8 cellular contexts compared by ENCODE assay signal in genomic region chr1:89762801-89763648, GRCh38. TPM values are rescaled to one million over a fixed set of nuclear protein-coding genes. Genes with fewer than 3 reads are reported as not detected.
DNase-seq lines count a peak whose midpoint lies in the region; ATAC-seq and TF ChIP-seq lines count a peak whose summit lies in the region.

No MANE protein-coding gene starts in this region.

- H3K79me2 ChIP-seq in Karpas-422 (ENCODE audit: low read length): no peaks in the 10 kb centered on the region

- intact Hi-C loops in testis (cut with DNase I; ENCODE audit: low total_unique reads): loop anchor here (5.0 kb wide), 1 partner anchor 281 kb away; no protein-coding TSS in a partner anchor

- in situ Hi-C loops in SK-MEL-5 (cut with HindIII; ENCODE audit: low pct_unique_long_range_greater_than_20kb, low sequenced_read_pairs): no loop called here

- DNase-seq in EL (peak; percentile 82), Karpas-422 (peak; percentile 91), SK-MEL-5 (ENCODE audit: low read depth, low spot score) (peak; percentile 75), glomerular visceral epithelial cell (ENCODE audit: extremely low spot score) (peak; percentile 80), omental fat pad (ENCODE audit: low spot score) (peak; percentile 61), testis (peak; percentile 92)
- peak; percentile 89 for DNase-seq in activated naive CD4-positive, alpha-beta T cell treated with anti-CD3 and anti-CD28 coated beads, Interleukin-2, amount 50 U/mL, for 16 hours

- H3K9me3 ChIP-seq in Karpas-422 (ENCODE audit: low read length) (no peaks in the 10 kb centered on the region), testis (no peaks in the 10 kb centered on the region)

- no peaks in the 10 kb centered on the region for H3K9me2 ChIP-seq in Karpas-422 (replicated peaks; ENCODE audit: insufficient read depth, low read length)

- H3K36me3 ChIP-seq in Karpas-422 (ENCODE audit: insufficient read depth, low read length) (no peaks in the 10 kb centered on the region), testis (ENCODE audit: low read depth, missing control alignments) (no peaks in the 10 kb centered on the region)

- H3K27ac ChIP-seq in Karpas-422 (ENCODE audit: low read length): no peak overlapping the region
- peak overlapping the region in 1 of 2 donors; percentile 21 for H3K27ac ChIP-seq in testis

- H4K20me1 ChIP-seq in Karpas-422 (ENCODE audit: insufficient read depth, low read depth, low read length): no peaks in the 10 kb centered on the region

- TF ChIP-seq CTCF in omental fat pad (IDR thresholded peaks at IDR 0.05) (peak in 2 of 3 donors; percentile 66 to 92), testis (IDR thresholded peaks at IDR 0.05) (peak; percentile 91 to 96 (median 91))

- peak overlapping the region; percentile 56 for H3K9ac ChIP-seq in Karpas-422 (ENCODE audit: low read length)

- H3K4me1 ChIP-seq in Karpas-422 (ENCODE audit: low read length) (peaks cover 9% of the 10 kb centered on the region), testis (peaks cover 6% of the 10 kb centered on the region)

- peak; percentile 99 for ATAC-seq in GM21825 (IDR thresholded peaks at IDR 0.05; ENCODE audit: unreplicated experiment)
- peak; percentile 98 for ATAC-seq in omental fat pad (ENCODE audit: low FRiP score)

- H3K27me3 ChIP-seq in Karpas-422 (ENCODE audit: low read length) (no peaks in the 10 kb centered on the region), testis (no peaks in the 10 kb centered on the region)

- H3K4me2 ChIP-seq in Karpas-422 (ENCODE audit: low read depth, low read length, poor library complexity, severe bottlenecking): peak overlapping the region; percentile 71

- no peak for TF ChIP-seq POLR2A in testis (IDR thresholded peaks at IDR 0.05)

- H2AFZ ChIP-seq in Karpas-422 (ENCODE audit: low read length): peak overlapping the region; percentile 73; the same call in 1 of the 2 replicates

- 2% methylated on average over 46 of the region's 46 CpGs for WGBS in testis, 2 donors

- H3K4me3 ChIP-seq in Karpas-422 (ENCODE audit: low read length) (peak overlapping the region; percentile 58), testis (peak overlapping the region; percentile 24 to 32)

RNA-seq across cellular contexts. Expression of gene LRRC8D, which starts 57.8 kb away (rescaled TPM):
- 30.1 and 48.9 TPM in 2 replicates for total RNA-seq in Karpas-422 (2014; rRNA removed; shearing (Covaris generic); ENCODE audit: low replicate concordance)
- 46.0 and 48.7 TPM in 2 replicates for total RNA-seq in SK-MEL-5 (2014; rRNA removed; shearing (Covaris generic))
- polyA plus RNA-seq in SK-MEL-5 (2015; cell fraction: cytosol; rRNA removed): 56.2 and 70.3 TPM in 2 replicates
- 38.1 and 43.8 TPM in 2 replicates for polyA plus RNA-seq in SK-MEL-5 (2015; cell fraction: nucleus; rRNA removed)
- 10 to 100 TPM in 1 of 4 donors, 1 to 10 TPM in 3; 6.9 to 13.2 (median 8.8) TPM for total RNA-seq in omental fat pad
- total RNA-seq in testis: 10 to 100 TPM; 41.1 to 46.1 TPM
- 20.8 TPM for polyA plus RNA-seq in testis (ENCODE audit: insufficient read depth, low read depth, low replicate concordance)
